In genomic region chr11:47186076-47186936, GRCh38 we compare ENCODE assay signal across 8 cellular contexts. TPM values are rescaled to one million over a fixed set of nuclear protein-coding genes. Genes with fewer than 3 reads are reported as not detected.
DNase-seq lines count a peak whose midpoint lies in the region; ATAC-seq lines count a peak whose summit lies in the region.

Gene PACSIN3 (minus strand): TSS chr11:47186434. CDS start chr11:47182727, 3,707 bp downstream.

- H3K4me3 ChIP-seq in SJCRH30 (peak within 1 kb of the TSS; percentile 78), right cardiac atrium (ENCODE audit: low read length) (peak within 1 kb of the TSS; percentile 70)

- WGBS in right cardiac atrium, result under 1% methylated on average over 87 of the region's 87 CpGs

- peak within 1 kb of the TSS; percentile 63 for H3K27ac ChIP-seq in SJCRH30
- peak within 1 kb of the TSS; percentile 97 for H3K27ac ChIP-seq in right cardiac atrium (ENCODE audit: low read length)

- intact Hi-C loops in right cardiac atrium (cut with DNase I), result loop anchor here in 1 of 4 donors (10.0 kb wide), 1 partner anchor 168 kb away; the partner anchor contains the start of gene MYBPC3

- H3K36me3 ChIP-seq in SJCRH30, result no peaks in the 10 kb centered on the region

- peak; percentile 69 for DNase-seq in ELR (ENCODE audit: low read depth)
- peak; percentile 66 to 71 for DNase-seq in SJCRH30
- peak; percentile 81 for DNase-seq in astrocyte of the hippocampus (ENCODE audit: low read depth, low spot score)
- peak; percentile 49 to 84 (median 77) for DNase-seq in right cardiac atrium
- DNase-seq in renal cortical epithelial cell (ENCODE audit: low read depth), result no peak
- DNase-seq in COR-L47 (lab: John Stamatoyannopoulos, UW), result no peak

- peaks cover 6% of the 10 kb centered on the region; the same call in 1 of the 2 replicates for H3K4me1 ChIP-seq in SJCRH30
- no peaks in the 10 kb centered on the region for H3K4me1 ChIP-seq in right cardiac atrium (ENCODE audit: control insufficient read depth, insufficient read depth, low read length)

- H3K27me3 ChIP-seq in SJCRH30, result no peaks in the 10 kb centered on the region
- no peaks in the 10 kb centered on the region for H3K27me3 ChIP-seq in right cardiac atrium (ENCODE audit: control insufficient read depth, insufficient read depth)

- H3K9me3 ChIP-seq in SJCRH30 (replicated peaks) (no peaks in the 10 kb centered on the region), right cardiac atrium (ENCODE audit: control insufficient read depth, low read length) (no peaks in the 10 kb centered on the region)

- ATAC-seq in HG02588 (IDR thresholded peaks at IDR 0.05; ENCODE audit: unreplicated experiment) (peak; percentile 59), right cardiac atrium (peak; percentile 56 to 61), GM21717 (IDR thresholded peaks at IDR 0.05; ENCODE audit: unreplicated experiment) (no peak)

RNA-seq across cellular contexts. Expression of gene PACSIN3, which starts in this region (rescaled TPM):
- 26.7 and 29.0 TPM in 2 replicates for total RNA-seq in SJCRH30 (2014; rRNA removed; shearing (Covaris generic))
- total RNA-seq in right cardiac atrium, result 100 to 1,000 TPM; 110 to 156 (median 123) TPM
- 137 TPM for polyA plus RNA-seq in right cardiac atrium
- 29.8 and 44.6 TPM in 2 replicates for total RNA-seq in renal cortical epithelial cell

Comparison
In these comparisons a context has a peak if more than half of its experiments do, and no peak if none do; other contexts are left out.
1. DNase-seq: peak in ELR (single experiment), SJCRH30 (2 of 2), astrocyte of the hippocampus (single experiment) and right cardiac atrium (3 of 3); none in renal cortical epithelial cell (single experiment) and COR-L47 (single experiment).